ENCODE assay signal across 8 cellular contexts in genomic region chr1:203291201-203292096, GRCh38. TPM values are rescaled to one million over a fixed set of nuclear protein-coding genes. Genes with fewer than 3 reads are reported as not detected.
DNase-seq lines count a peak whose midpoint lies in the region; ATAC-seq and TF ChIP-seq lines count a peak whose summit lies in the region.

No MANE protein-coding gene starts in this region.

- peak overlapping the region; percentile 53 for H3K27ac ChIP-seq in mesodermal cell (ENCODE audit: low read depth, low read length, severe bottlenecking)
- peak overlapping the region; percentile 96 to 99 (median 97) for H3K27ac ChIP-seq in tibial nerve

- peaks cover 0 to 2% of the 10 kb centered on the region in 2 donors for H3K36me3 Mint-ChIP-seq in activated T-cell treated with anti-CD3 and anti-CD28 coated beads, Interleukin-2, amount 50 U/mL, for 72 hours (ENCODE audit: insufficient read depth in 2 of 2)
- H3K36me3 Mint-ChIP-seq in activated naive CD8-positive, alpha-beta T cell treated with anti-CD3 and anti-CD28 coated beads for 36 hours: peaks cover 11% of the 10 kb centered on the region

- H3K4me3 ChIP-seq in mesodermal cell (ENCODE audit: extremely low read depth, insufficient read depth, low read length, poor library complexity, severe bottlenecking) (no peak overlapping the region), tibial nerve (no peak overlapping the region)

- no peaks in the 10 kb centered on the region for H3K27me3 Mint-ChIP-seq in activated T-cell treated with anti-CD3 and anti-CD28 coated beads, Interleukin-2, amount 50 U/mL, for 72 hours (ENCODE audit: low read depth)
- no peaks in the 10 kb centered on the region for H3K27me3 Mint-ChIP-seq in activated naive CD8-positive, alpha-beta T cell treated with anti-CD3 and anti-CD28 coated beads for 36 hours

- peak overlapping the region; percentile 98 for H3K27ac Mint-ChIP-seq in activated T-cell treated with anti-CD3 and anti-CD28 coated beads, Interleukin-2, amount 50 U/mL, for 72 hours
- peak overlapping the region; percentile 100 for H3K27ac Mint-ChIP-seq in activated naive CD8-positive, alpha-beta T cell treated with anti-CD3 and anti-CD28 coated beads for 36 hours

- TF ChIP-seq POLR2A in tibial nerve (IDR thresholded peaks at IDR 0.05): no peak

- H3K9me3 ChIP-seq in mesodermal cell (ENCODE audit: control insufficient read depth, low read length): no peaks in the 10 kb centered on the region
- no peaks in the 10 kb centered on the region for H3K9me3 ChIP-seq in tibial nerve

- H3K36me3 ChIP-seq in mesodermal cell (ENCODE audit: control insufficient read depth, insufficient read depth, low read length): no peaks in the 10 kb centered on the region
- H3K36me3 ChIP-seq in tibial nerve: no peaks in the 10 kb centered on the region

- no peak for TF ChIP-seq EP300 in tibial nerve (IDR thresholded peaks at IDR 0.05)

- no peaks in the 10 kb centered on the region for H3K27me3 ChIP-seq in tibial nerve

- peak overlapping the region; percentile 91 to 93 for H3K4me3 Mint-ChIP-seq in activated T-cell treated with anti-CD3 and anti-CD28 coated beads, Interleukin-2, amount 50 U/mL, for 72 hours
- peak overlapping the region; percentile 2 for H3K4me3 Mint-ChIP-seq in activated naive CD8-positive, alpha-beta T cell treated with anti-CD3 and anti-CD28 coated beads for 36 hours

- H3K4me1 ChIP-seq in mesodermal cell (ENCODE audit: control insufficient read depth, insufficient read depth, low read length, poor library complexity, severe bottlenecking): peaks cover 35% of the 10 kb centered on the region
- peaks cover 0 to 52% (median 44%) of the 10 kb centered on the region in 4 donors for H3K4me1 ChIP-seq in tibial nerve

- no peak for ATAC-seq in activated T-cell treated with anti-CD3 and anti-CD28 coated beads, Interleukin-2, amount 50 U/mL, for 72 hours (replicated peaks in 1 of 2)
- ATAC-seq in HG03135 (IDR thresholded peaks at IDR 0.05; ENCODE audit: unreplicated experiment): no peak
- no peak for ATAC-seq in HG03039 (IDR thresholded peaks at IDR 0.05; ENCODE audit: unreplicated experiment)

- DNase-seq in activated T-cell treated with anti-CD3 and anti-CD28 coated beads, Interleukin-2, amount 50 U/mL, for 72 hours: peak in 1 of 2 donors; percentile 24
- DNase-seq in activated T-cell treated with anti-CD3 and anti-CD28 coated beads for 4 hours (no peak), tibial nerve (ENCODE audit: low spot score in 2 of 2) (no peak), NAMALWA (ENCODE audit: low spot score) (no peak)
- no peak for DNase-seq in activated naive CD8-positive, alpha-beta T cell treated with anti-CD3 and anti-CD28 coated beads for 36 hours

- H3K4me1 Mint-ChIP-seq in activated T-cell treated with anti-CD3 and anti-CD28 coated beads, Interleukin-2, amount 50 U/mL, for 72 hours (ENCODE audit: low read depth): peaks cover 87% of the 10 kb centered on the region
- H3K4me1 Mint-ChIP-seq in activated naive CD8-positive, alpha-beta T cell treated with anti-CD3 and anti-CD28 coated beads for 36 hours: peaks cover 82% of the 10 kb centered on the region

- WGBS in mesodermal cell (ENCODE audit: insufficient coverage in 2 of 2), 2 experiments: 95% methylated on average over 14 of the region's 17 CpGs
- WGBS in tibial nerve, 2 donors: 72 to 74% methylated on average over 17 of the region's 17 CpGs

- H3K9me3 Mint-ChIP-seq in activated T-cell treated with anti-CD3 and anti-CD28 coated beads, Interleukin-2, amount 50 U/mL, for 72 hours: no peaks in the 10 kb centered on the region
- no peaks in the 10 kb centered on the region for H3K9me3 Mint-ChIP-seq in activated naive CD8-positive, alpha-beta T cell treated with anti-CD3 and anti-CD28 coated beads for 36 hours

- TF ChIP-seq CTCF in tibial nerve (IDR thresholded peaks at IDR 0.05): no peak

RNA-seq across cellular contexts. Expression of gene BTG2, which starts 13.9 kb away (rescaled TPM):
- 100 to 1,000 TPM; 138 to 153 TPM for total RNA-seq in activated T-cell treated with anti-CD3 and anti-CD28 coated beads, Interleukin-2, amount 50 U/mL, for 72 hours
- 10 to 100 TPM; 74.7 to 81.2 TPM for total RNA-seq in activated naive CD8-positive, alpha-beta T cell treated with anti-CD3 and anti-CD28 coated beads for 36 hours
- polyA plus RNA-seq in mesodermal cell (2013, experiment 1 of 2): 55.1 TPM
- polyA plus RNA-seq in mesodermal cell (2013, experiment 2 of 2): 43.4 TPM
- 100 to 1,000 TPM; 153 to 208 (median 177) TPM for total RNA-seq in tibial nerve

RNA-seq across cellular contexts. Expression of gene FMOD, which starts 59.5 kb away (rescaled TPM):
- 1 to 10 TPM in 1 of 2 donors, under 1 TPM in 1; 1.00 to 2.2 TPM for total RNA-seq in activated T-cell treated with anti-CD3 and anti-CD28 coated beads, Interleukin-2, amount 50 U/mL, for 72 hours
- total RNA-seq in activated naive CD8-positive, alpha-beta T cell treated with anti-CD3 and anti-CD28 coated beads for 36 hours: 1 to 10 TPM; 3.2 to 3.3 TPM
- polyA plus RNA-seq in mesodermal cell (2013, experiment 1 of 2): 16.6 TPM
- polyA plus RNA-seq in mesodermal cell (2013, experiment 2 of 2): 18.2 TPM
- total RNA-seq in tibial nerve: 100 to 1,000 TPM in 2 of 4 donors, 10 to 100 TPM in 2; 73.9 to 203 (median 102) TPM

Comparison
In these comparisons a context has a peak if more than half of its experiments do, and no peak if none do; other contexts are left out.
1. RNA of gene FMOD, which starts 59.5 kb away (total RNA-seq): 73.9 to 203 TPM in tibial nerve; 3.2 to 3.3 TPM in activated naive CD8-positive, alpha-beta T cell treated with anti-CD3 and anti-CD28 coated beads for 36 hours and 1.00 to 2.2 TPM in activated T-cell treated with anti-CD3 and anti-CD28 coated beads, Interleukin-2, amount 50 U/mL, for 72 hours; every median in the first group is over 10 times any median in the second.